Comparison of ENCODE assay signal across 1 cellular context in genomic region chr10:78458983-78459638, GRCh38.
TF ChIP-seq lines count a peak whose summit lies in the region.

No MANE protein-coding gene starts in this region.

TF ChIP-seq in HepG2, 621 proteins besides CTCF, POLR2A, EP300 and RAD21 (continued from another document and continues in another):
- peak; percentile 55; the same call in 1 of the 2 replicates for TF ChIP-seq ZNF558 (CRISPR knock-in tag; IDR thresholded peaks at IDR 0.05; ENCODE audit: borderline replicate concordance)
- TF ChIP-seq JUND (CRISPR knock-in tag; IDR thresholded peaks at IDR 0.05): peak; percentile 100
- TF ChIP-seq NFKB2 (CRISPR knock-in tag; IDR thresholded peaks at IDR 0.05; ENCODE audit: borderline replicate concordance): no peak
- peak; percentile 100 for TF ChIP-seq JUNB (CRISPR knock-in tag; IDR thresholded peaks at IDR 0.05; ENCODE audit: borderline replicate concordance)
- no peak for TF ChIP-seq MXD1 (CRISPR knock-in tag; IDR thresholded peaks at IDR 0.05)
- 0 out of 2 replicates have a peak, but pooled peaks have one; percentile 30 for TF ChIP-seq PHF20 (CRISPR knock-in tag; IDR thresholded peaks at IDR 0.05)
- TF ChIP-seq KMT2A (CRISPR knock-in tag; IDR thresholded peaks at IDR 0.05): no peak
- peak; percentile 55; the same call in 1 of the 2 replicates for TF ChIP-seq ZNF800 (CRISPR knock-in tag; IDR thresholded peaks at IDR 0.05)
- no peak for TF ChIP-seq HNRNPUL1 (IDR thresholded peaks at IDR 0.05; ENCODE audit: low read depth, low read length)
- TF ChIP-seq E2F1 (CRISPR knock-in tag; IDR thresholded peaks at IDR 0.05): no peak
- peak; percentile 79; the same call in 1 of the 2 replicates for TF ChIP-seq ZSCAN25 (CRISPR knock-in tag; IDR thresholded peaks at IDR 0.05)
- no peak for TF ChIP-seq CSRNP2 (CRISPR knock-in tag; conservative IDR thresholded peaks at IDR 0.05; ENCODE audit: low read depth)
- TF ChIP-seq ZNF773 (CRISPR knock-in tag; IDR thresholded peaks at IDR 0.05; ENCODE audit: borderline replicate concordance): no peak
- TF ChIP-seq ZNF430 (CRISPR knock-in tag; IDR thresholded peaks at IDR 0.05): peak; percentile 75
- no peak for TF ChIP-seq ZNF225 (CRISPR knock-in tag; IDR thresholded peaks at IDR 0.05)
- no peak; the same call in 1 of the 2 replicates for TF ChIP-seq ZBTB42 (CRISPR knock-in tag; IDR thresholded peaks at IDR 0.05)
- TF ChIP-seq KDM2A (CRISPR knock-in tag; IDR thresholded peaks at IDR 0.05; ENCODE audit: borderline replicate concordance, low read depth): no peak
- peak; percentile 51; the same call in 1 of the 2 replicates for TF ChIP-seq SALL2 (CRISPR knock-in tag; IDR thresholded peaks at IDR 0.05)
- peak; percentile 77; the same call in 1 of the 2 replicates for TF ChIP-seq ZNF746 (CRISPR knock-in tag; IDR thresholded peaks at IDR 0.05)
- peak; percentile 61; the same call in 1 of the 2 replicates for TF ChIP-seq GFI1 (CRISPR knock-in tag; IDR thresholded peaks at IDR 0.05; ENCODE audit: borderline replicate concordance)
- TF ChIP-seq GTF2F1 (IDR thresholded peaks at IDR 0.05; ENCODE audit: low read length): no peak
- TF ChIP-seq GATA4 (IDR thresholded peaks at IDR 0.05; ENCODE audit: borderline replicate concordance, low read depth): peak; percentile 99
- TF ChIP-seq ZNF318 (CRISPR knock-in tag; IDR thresholded peaks at IDR 0.05): no peak
- peak; percentile 98 for TF ChIP-seq MLX (CRISPR knock-in tag; IDR thresholded peaks at IDR 0.05)
- no peak for TF ChIP-seq THYN1 (CRISPR knock-in tag; IDR thresholded peaks at IDR 0.05; ENCODE audit: borderline replicate concordance, low read depth)
- peak; percentile 17 for TF ChIP-seq JARID2 (CRISPR knock-in tag; IDR thresholded peaks at IDR 0.05; ENCODE audit: insufficient replicate concordance)
- TF ChIP-seq MXD3 (CRISPR knock-in tag; IDR thresholded peaks at IDR 0.05): no peak
- peak; percentile 87 for TF ChIP-seq SIX4 (CRISPR knock-in tag; IDR thresholded peaks at IDR 0.05)
- TF ChIP-seq GABPA (IDR thresholded peaks at IDR 0.05; ENCODE audit: low read depth, low read length): no peak
- TF ChIP-seq GABPA (CRISPR knock-in tag; IDR thresholded peaks at IDR 0.05; ENCODE audit: low read depth): peak; percentile 60; the same call in 1 of the 2 replicates
- no peak for TF ChIP-seq ZNF781 (CRISPR knock-in tag; IDR thresholded peaks at IDR 0.05; ENCODE audit: borderline replicate concordance, not compliant biosample characterization)
- TF ChIP-seq PRDM10 (CRISPR knock-in tag; IDR thresholded peaks at IDR 0.05; ENCODE audit: low read depth): peak; percentile 82; the same call in 1 of the 2 replicates
- TF ChIP-seq ZNF124 (CRISPR knock-in tag; IDR thresholded peaks at IDR 0.05): peak; percentile 86
- TF ChIP-seq ZNF704 (CRISPR knock-in tag; IDR thresholded peaks at IDR 0.05; ENCODE audit: borderline replicate concordance): no peak
- no peak for TF ChIP-seq ZNF550 (CRISPR knock-in tag; IDR thresholded peaks at IDR 0.05; ENCODE audit: borderline replicate concordance)
- no peak for TF ChIP-seq ZNF256 (CRISPR knock-in tag; conservative IDR thresholded peaks at IDR 0.05)
- no peak for TF ChIP-seq GPBP1L1 (CRISPR knock-in tag; IDR thresholded peaks at IDR 0.05)
- 0 out of 2 replicates have a peak, but pooled peaks have one; percentile 30 for TF ChIP-seq SPEN (CRISPR knock-in tag; IDR thresholded peaks at IDR 0.05; ENCODE audit: low read depth)
- TF ChIP-seq ZNF747 (CRISPR knock-in tag; IDR thresholded peaks at IDR 0.05; ENCODE audit: borderline replicate concordance): no peak; the same call in 1 of the 2 replicates
